In genomic region chr16:920722-921121, GRCh38 we compare ENCODE assay signal across 12 cellular contexts. TPM values are rescaled to one million over a fixed set of nuclear protein-coding genes. Genes with fewer than 3 reads are reported as not detected.
A peak's percentile ranks its signal among the peaks of the same experiment; 100 is the strongest.
DNase-seq lines count a peak whose midpoint lies in the region; ATAC-seq, FAIRE-seq and TF ChIP-seq lines count a peak whose summit lies in the region.
"Had no signal": no experiment of that assay in that cellular context is flagged by ENCODE, and none has a peak within 500 bp of the region (broad histone marks: within the 10 kb centered on the region; RNA-seq: fewer than 3 reads in every experiment).

No MANE protein-coding gene starts in this region.

- no peak for ATAC-seq in HG03095 (IDR thresholded peaks at IDR 0.05; ENCODE audit: unreplicated experiment)

- H3K27me3 ChIP-seq in brain microvascular endothelial cell (replicated peaks) (no peaks in the 10 kb centered on the region), spleen (replicated peaks in 1 of 7) (no peaks in the 10 kb centered on the region)
- no peaks in the 10 kb centered on the region for H3K27me3 ChIP-seq in effector memory CD4-positive, alpha-beta T cell (replicated peaks; ENCODE audit: control insufficient read depth, insufficient read depth, low read length, poor library complexity, severe bottlenecking)

- H3K36me3 ChIP-seq in brain microvascular endothelial cell (replicated peaks): no peaks in the 10 kb centered on the region
- no peaks in the 10 kb centered on the region for H3K36me3 ChIP-seq in kidney (ENCODE audit: control insufficient read depth in 1 of 2, insufficient read depth in 2 of 2, low read length in 2 of 2)
- peaks cover 0 to 48% (median 6%) of the 10 kb centered on the region in 6 donors for H3K36me3 ChIP-seq in spleen
- peaks cover 10% of the 10 kb centered on the region for H3K36me3 ChIP-seq in effector memory CD4-positive, alpha-beta T cell (ENCODE audit: control insufficient read depth, insufficient read depth, low read length)
- H3K36me3 ChIP-seq: HAP-1 had no signal

- in situ Hi-C loops in brain microvascular endothelial cell (cut with HindIII; ENCODE audit: low pct_ligation_motif_present, low sequenced_read_pairs): no loop called here

- H3K4me1 ChIP-seq in kidney (ENCODE audit: control insufficient read depth in 1 of 2, insufficient read depth in 1 of 2, low read depth in 1 of 2, low read length in 2 of 2): peaks cover 0 to 4% of the 10 kb centered on the region in 2 donors
- H3K4me1 ChIP-seq in spleen: peaks cover 0 to 29% (median 13%) of the 10 kb centered on the region in 6 donors
- H3K4me1 ChIP-seq in effector memory CD4-positive, alpha-beta T cell (ENCODE audit: control insufficient read depth, insufficient read depth, low read length, poor library complexity, severe bottlenecking): no peaks in the 10 kb centered on the region
- H3K4me1 ChIP-seq: HAP-1 had no signal

- H3K9me3 ChIP-seq in kidney (ENCODE audit: control insufficient read depth in 1 of 2, low read length in 2 of 2) (no peaks in the 10 kb centered on the region), spleen (peaks cover 0 to 6% (median 1%) of the 10 kb centered on the region in 8 donors)
- no peaks in the 10 kb centered on the region for H3K9me3 ChIP-seq in effector memory CD4-positive, alpha-beta T cell (ENCODE audit: control insufficient read depth, low read length)
- H3K9me3 ChIP-seq: HAP-1 had no signal

- H3K9ac ChIP-seq in kidney (ENCODE audit: low read length in 2 of 2): no peak overlapping the region

- DNase-seq in DMS 273 treated with DMSO at 0.1 percent for 48 hours (lab: John Stamatoyannopoulos, UW): peak; percentile 14
- peak; percentile 25 for DNase-seq in brain microvascular endothelial cell
- peak; percentile 80 for DNase-seq in kidney
- peak; percentile 79 for DNase-seq in spleen
- no peak for DNase-seq in effector memory CD4-positive, alpha-beta T cell
- no peak for DNase-seq in activated naive CD4-positive, alpha-beta T cell (lab: John Stamatoyannopoulos, UW)
- DNase-seq in NCI-H2107 treated with DMSO at 0.1 percent for 48 hours (lab: John Stamatoyannopoulos, UW; ENCODE audit: unreplicated experiment): no peak
- DNase-seq: DND-41, NCI-H2107, occipital lobe had no signal

- no peak for FAIRE-seq in kidney (lab: Jason Lieb, UNC)

- no peak for TF ChIP-seq CTCF in brain microvascular endothelial cell (IDR thresholded peaks at IDR 0.05; ENCODE audit: low read depth, low read length, missing control alignments)
- TF ChIP-seq CTCF in kidney (IDR thresholded peaks at IDR 0.05; ENCODE audit: borderline replicate concordance, extremely low read depth, insufficient read depth): no peak
- TF ChIP-seq CTCF in spleen (IDR thresholded peaks at IDR 0.05 in 8 of 11, conservative IDR thresholded peaks at IDR 0.05 in 3 of 11): no peak

- intact Hi-C loops in kidney (cut with DNase I): no loop called here
- intact Hi-C loops in spleen (cut with DNase I; ENCODE audit: low total_unique reads): no loop called here

- 64 to 81% (median 73%) methylated on average over 18 of the region's 18 CpGs for WGBS in spleen, 5 donors

- TF ChIP-seq POLR2A in spleen (IDR thresholded peaks at IDR 0.05): no peak

- peak overlapping the region; percentile 44 for H3K27ac ChIP-seq in brain microvascular endothelial cell
- H3K27ac ChIP-seq in kidney (ENCODE audit: low read depth in 2 of 2, low read length in 2 of 2): no peak overlapping the region
- H3K27ac ChIP-seq in spleen: peak overlapping the region in 4 of 8 donors; percentile 33 to 64 (median 42)
- H3K27ac ChIP-seq in effector memory CD4-positive, alpha-beta T cell (ENCODE audit: insufficient read depth, low read length, poor library complexity, severe bottlenecking): no peak overlapping the region

- no peak overlapping the region for H3K4me3 ChIP-seq in brain microvascular endothelial cell (ENCODE audit: low read depth, low read length)
- H3K4me3 ChIP-seq in kidney (ENCODE audit: low read length in 2 of 2): no peak overlapping the region
- H3K4me3 ChIP-seq in spleen: no peak overlapping the region
- no peak overlapping the region for H3K4me3 ChIP-seq in effector memory CD4-positive, alpha-beta T cell (ENCODE audit: insufficient read depth, low read depth, low read length, poor library complexity, severe bottlenecking)
- H3K4me3 ChIP-seq: HAP-1 had no signal

RNA-seq across cellular contexts. Expression of gene LMF1, which starts 50.1 kb away (rescaled TPM):
- total RNA-seq in kidney: 28.6 TPM
- polyA plus RNA-seq in kidney (ENCODE audit: insufficient read depth, low read depth, low replicate concordance): 15.4 TPM
- 10 to 100 TPM; 22.5 to 57.6 (median 39.9) TPM for total RNA-seq in spleen
- polyA plus RNA-seq in spleen: 10 to 100 TPM; 10.4 to 22.6 (median 19.8) TPM

Comparison
In these comparisons a context has a peak if more than half of its experiments do, and no peak if none do; other contexts are left out.
1. DNase-seq: peak in DMS 273 treated with DMSO at 0.1 percent for 48 hours (single experiment), brain microvascular endothelial cell (single experiment), kidney (single experiment) and spleen (single experiment); none in effector memory CD4-positive, alpha-beta T cell (0 of 3), activated naive CD4-positive, alpha-beta T cell (0 of 4) and NCI-H2107 treated with DMSO at 0.1 percent for 48 hours (single experiment).